In the genomic region with DNA sequence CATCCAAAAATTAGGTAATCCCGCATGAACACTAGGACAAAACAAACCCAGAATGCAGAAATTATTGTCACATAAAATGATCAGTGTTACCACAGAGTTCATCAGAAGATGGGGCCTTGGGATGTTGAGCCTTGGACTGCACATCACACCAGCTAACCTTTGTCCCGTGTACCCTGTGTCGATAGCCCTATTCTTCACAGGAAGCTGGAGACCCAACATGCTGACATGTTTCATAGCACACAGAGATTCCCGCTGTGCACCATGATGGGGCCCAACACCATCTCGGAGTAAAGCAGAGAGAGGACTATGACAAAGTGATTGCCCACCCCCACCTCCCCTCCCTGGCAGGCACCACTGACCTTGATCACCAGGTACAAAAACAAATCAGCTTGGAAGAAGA, we compare ENCODE assay signal across 1 cellular context.
TF ChIP-seq lines count a peak whose summit lies in the region.

No MANE protein-coding gene starts in this region.

TF ChIP-seq in HepG2, 621 proteins besides CTCF, POLR2A, EP300 and RAD21 (continued from another document and continues in another):
- TF ChIP-seq, protein P1, sequence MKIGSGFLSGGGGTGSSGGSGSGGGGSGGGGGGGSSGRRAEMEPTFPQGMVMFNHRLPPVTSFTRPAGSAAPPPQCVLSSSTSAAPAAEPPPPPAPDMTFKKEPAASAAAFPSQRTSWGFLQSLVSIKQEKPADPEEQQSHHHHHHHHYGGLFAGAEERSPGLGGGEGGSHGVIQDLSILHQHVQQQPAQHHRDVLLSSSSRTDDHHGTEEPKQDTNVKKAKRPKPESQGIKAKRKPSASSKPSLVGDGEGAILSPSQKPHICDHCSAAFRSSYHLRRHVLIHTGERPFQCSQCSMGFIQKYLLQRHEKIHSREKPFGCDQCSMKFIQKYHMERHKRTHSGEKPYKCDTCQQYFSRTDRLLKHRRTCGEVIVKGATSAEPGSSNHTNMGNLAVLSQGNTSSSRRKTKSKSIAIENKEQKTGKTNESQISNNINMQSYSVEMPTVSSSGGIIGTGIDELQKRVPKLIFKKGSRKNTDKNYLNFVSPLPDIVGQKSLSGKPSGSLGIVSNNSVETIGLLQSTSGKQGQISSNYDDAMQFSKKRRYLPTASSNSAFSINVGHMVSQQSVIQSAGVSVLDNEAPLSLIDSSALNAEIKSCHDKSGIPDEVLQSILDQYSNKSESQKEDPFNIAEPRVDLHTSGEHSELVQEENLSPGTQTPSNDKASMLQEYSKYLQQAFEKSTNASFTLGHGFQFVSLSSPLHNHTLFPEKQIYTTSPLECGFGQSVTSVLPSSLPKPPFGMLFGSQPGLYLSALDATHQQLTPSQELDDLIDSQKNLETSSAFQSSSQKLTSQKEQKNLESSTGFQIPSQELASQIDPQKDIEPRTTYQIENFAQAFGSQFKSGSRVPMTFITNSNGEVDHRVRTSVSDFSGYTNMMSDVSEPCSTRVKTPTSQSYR (CRISPR knock-in tag; IDR thresholded peaks at IDR 0.05; ENCODE audit: borderline replicate concordance) = 0 out of 2 replicates have a peak, but pooled peaks have one; percentile 23
- TF ChIP-seq HDAC2 (CRISPR knock-in tag; IDR thresholded peaks at IDR 0.05) (peak; percentile 21; the same call in 1 of the 2 replicates), FOXC1 (CRISPR knock-in tag; IDR thresholded peaks at IDR 0.05; ENCODE audit: borderline replicate concordance) (no peak), POGZ (CRISPR knock-in tag; IDR thresholded peaks at IDR 0.05) (0 out of 2 replicates have a peak, but pooled peaks have one; percentile 42), SOX5 (CRISPR knock-in tag; IDR thresholded peaks at IDR 0.05; ENCODE audit: borderline replicate concordance) (peak; percentile 54; the same call in 1 of the 2 replicates), RXRB (CRISPR knock-in tag; IDR thresholded peaks at IDR 0.05; ENCODE audit: borderline replicate concordance) (no peak), ELF3 (CRISPR knock-in tag; IDR thresholded peaks at IDR 0.05) (no peak), MED1 (CRISPR knock-in tag; IDR thresholded peaks at IDR 0.05) (peak; percentile 31; the same call in 1 of the 2 replicates), FOXO1 (CRISPR knock-in tag; IDR thresholded peaks at IDR 0.05) (peak; percentile 25; the same call in 1 of the 2 replicates), ZSCAN31 (CRISPR knock-in tag; IDR thresholded peaks at IDR 0.05; ENCODE audit: low read depth) (0 out of 2 replicates have a peak, but pooled peaks have one; percentile 14), NCOA2 (CRISPR knock-in tag; IDR thresholded peaks at IDR 0.05) (0 out of 2 replicates have a peak, but pooled peaks have one; percentile 23), ETV5 (CRISPR knock-in tag; IDR thresholded peaks at IDR 0.05; ENCODE audit: borderline replicate concordance) (peak; percentile 18; the same call in 1 of the 2 replicates), ZNF644 (CRISPR knock-in tag; IDR thresholded peaks at IDR 0.05; ENCODE audit: low read depth) (peak; percentile 39; the same call in 1 of the 2 replicates), AKAP8 (CRISPR knock-in tag; IDR thresholded peaks at IDR 0.05) (0 out of 2 replicates have a peak, but pooled peaks have one; percentile 39), ERF (CRISPR knock-in tag; IDR thresholded peaks at IDR 0.05) (0 out of 2 replicates have a peak, but pooled peaks have one; percentile 14), HOXA3 (CRISPR knock-in tag; IDR thresholded peaks at IDR 0.05) (peak; percentile 23; the same call in 1 of the 2 replicates), TARDBP (CRISPR knock-in tag; IDR thresholded peaks at IDR 0.05) (peak; percentile 33; the same call in 1 of the 2 replicates), ZMYM4 (CRISPR knock-in tag; IDR thresholded peaks at IDR 0.05) (0 out of 2 replicates have a peak, but pooled peaks have one; percentile 16), ZNF572 (CRISPR knock-in tag; IDR thresholded peaks at IDR 0.05) (no peak), TEAD3 (CRISPR knock-in tag; optimal IDR thresholded peaks at IDR 0.05; ENCODE audit: borderline replicate concordance) (peak; percentile 13), TBX2 (CRISPR knock-in tag; IDR thresholded peaks at IDR 0.05; ENCODE audit: borderline replicate concordance) (0 out of 2 replicates have a peak, but pooled peaks have one; percentile 36), SOX6 (IDR thresholded peaks at IDR 0.05) (no peak), SOX6 (CRISPR knock-in tag; IDR thresholded peaks at IDR 0.05) (0 out of 2 replicates have a peak, but pooled peaks have one; percentile 41)
- TF ChIP-seq, protein P2, sequence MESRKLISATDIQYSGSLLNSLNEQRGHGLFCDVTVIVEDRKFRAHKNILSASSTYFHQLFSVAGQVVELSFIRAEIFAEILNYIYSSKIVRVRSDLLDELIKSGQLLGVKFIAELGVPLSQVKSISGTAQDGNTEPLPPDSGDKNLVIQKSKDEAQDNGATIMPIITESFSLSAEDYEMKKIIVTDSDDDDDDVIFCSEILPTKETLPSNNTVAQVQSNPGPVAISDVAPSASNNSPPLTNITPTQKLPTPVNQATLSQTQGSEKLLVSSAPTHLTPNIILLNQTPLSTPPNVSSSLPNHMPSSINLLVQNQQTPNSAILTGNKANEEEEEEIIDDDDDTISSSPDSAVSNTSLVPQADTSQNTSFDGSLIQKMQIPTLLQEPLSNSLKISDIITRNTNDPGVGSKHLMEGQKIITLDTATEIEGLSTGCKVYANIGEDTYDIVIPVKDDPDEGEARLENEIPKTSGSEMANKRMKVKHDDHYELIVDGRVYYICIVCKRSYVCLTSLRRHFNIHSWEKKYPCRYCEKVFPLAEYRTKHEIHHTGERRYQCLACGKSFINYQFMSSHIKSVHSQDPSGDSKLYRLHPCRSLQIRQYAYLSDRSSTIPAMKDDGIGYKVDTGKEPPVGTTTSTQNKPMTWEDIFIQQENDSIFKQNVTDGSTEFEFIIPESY (CRISPR knock-in tag; IDR thresholded peaks at IDR 0.05) = peak; percentile 45; the same call in 1 of the 2 replicates
- TF ChIP-seq, protein P3, sequence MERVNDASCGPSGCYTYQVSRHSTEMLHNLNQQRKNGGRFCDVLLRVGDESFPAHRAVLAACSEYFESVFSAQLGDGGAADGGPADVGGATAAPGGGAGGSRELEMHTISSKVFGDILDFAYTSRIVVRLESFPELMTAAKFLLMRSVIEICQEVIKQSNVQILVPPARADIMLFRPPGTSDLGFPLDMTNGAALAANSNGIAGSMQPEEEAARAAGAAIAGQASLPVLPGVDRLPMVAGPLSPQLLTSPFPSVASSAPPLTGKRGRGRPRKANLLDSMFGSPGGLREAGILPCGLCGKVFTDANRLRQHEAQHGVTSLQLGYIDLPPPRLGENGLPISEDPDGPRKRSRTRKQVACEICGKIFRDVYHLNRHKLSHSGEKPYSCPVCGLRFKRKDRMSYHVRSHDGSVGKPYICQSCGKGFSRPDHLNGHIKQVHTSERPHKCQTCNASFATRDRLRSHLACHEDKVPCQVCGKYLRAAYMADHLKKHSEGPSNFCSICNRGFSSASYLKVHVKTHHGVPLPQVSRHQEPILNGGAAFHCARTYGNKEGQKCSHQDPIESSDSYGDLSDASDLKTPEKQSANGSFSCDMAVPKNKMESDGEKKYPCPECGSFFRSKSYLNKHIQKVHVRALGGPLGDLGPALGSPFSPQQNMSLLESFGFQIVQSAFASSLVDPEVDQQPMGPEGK (CRISPR knock-in tag; IDR thresholded peaks at IDR 0.05) = 0 out of 2 replicates have a peak, but pooled peaks have one; percentile 18
- TF ChIP-seq, protein P4, sequence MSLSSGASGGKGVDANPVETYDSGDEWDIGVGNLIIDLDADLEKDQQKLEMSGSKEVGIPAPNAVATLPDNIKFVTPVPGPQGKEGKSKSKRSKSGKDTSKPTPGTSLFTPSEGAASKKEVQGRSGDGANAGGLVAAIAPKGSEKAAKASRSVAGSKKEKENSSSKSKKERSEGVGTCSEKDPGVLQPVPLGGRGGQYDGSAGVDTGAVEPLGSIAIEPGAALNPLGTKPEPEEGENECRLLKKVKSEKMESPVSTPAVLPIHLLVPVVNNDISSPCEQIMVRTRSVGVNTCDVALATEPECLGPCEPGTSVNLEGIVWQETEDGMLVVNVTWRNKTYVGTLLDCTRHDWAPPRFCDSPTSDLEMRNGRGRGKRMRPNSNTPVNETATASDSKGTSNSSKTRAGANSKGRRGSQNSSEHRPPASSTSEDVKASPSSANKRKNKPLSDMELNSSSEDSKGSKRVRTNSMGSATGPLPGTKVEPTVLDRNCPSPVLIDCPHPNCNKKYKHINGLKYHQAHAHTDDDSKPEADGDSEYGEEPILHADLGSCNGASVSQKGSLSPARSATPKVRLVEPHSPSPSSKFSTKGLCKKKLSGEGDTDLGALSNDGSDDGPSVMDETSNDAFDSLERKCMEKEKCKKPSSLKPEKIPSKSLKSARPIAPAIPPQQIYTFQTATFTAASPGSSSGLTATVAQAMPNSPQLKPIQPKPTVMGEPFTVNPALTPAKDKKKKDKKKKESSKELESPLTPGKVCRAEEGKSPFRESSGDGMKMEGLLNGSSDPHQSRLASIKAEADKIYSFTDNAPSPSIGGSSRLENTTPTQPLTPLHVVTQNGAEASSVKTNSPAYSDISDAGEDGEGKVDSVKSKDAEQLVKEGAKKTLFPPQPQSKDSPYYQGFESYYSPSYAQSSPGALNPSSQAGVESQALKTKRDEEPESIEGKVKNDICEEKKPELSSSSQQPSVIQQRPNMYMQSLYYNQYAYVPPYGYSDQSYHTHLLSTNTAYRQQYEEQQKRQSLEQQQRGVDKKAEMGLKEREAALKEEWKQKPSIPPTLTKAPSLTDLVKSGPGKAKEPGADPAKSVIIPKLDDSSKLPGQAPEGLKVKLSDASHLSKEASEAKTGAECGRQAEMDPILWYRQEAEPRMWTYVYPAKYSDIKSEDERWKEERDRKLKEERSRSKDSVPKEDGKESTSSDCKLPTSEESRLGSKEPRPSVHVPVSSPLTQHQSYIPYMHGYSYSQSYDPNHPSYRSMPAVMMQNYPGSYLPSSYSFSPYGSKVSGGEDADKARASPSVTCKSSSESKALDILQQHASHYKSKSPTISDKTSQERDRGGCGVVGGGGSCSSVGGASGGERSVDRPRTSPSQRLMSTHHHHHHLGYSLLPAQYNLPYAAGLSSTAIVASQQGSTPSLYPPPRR (CRISPR knock-in tag; IDR thresholded peaks at IDR 0.05; ENCODE audit: borderline replicate concordance) = 0 out of 2 replicates have a peak, but pooled peaks have one; percentile 17
- TF ChIP-seq, protein P5, sequence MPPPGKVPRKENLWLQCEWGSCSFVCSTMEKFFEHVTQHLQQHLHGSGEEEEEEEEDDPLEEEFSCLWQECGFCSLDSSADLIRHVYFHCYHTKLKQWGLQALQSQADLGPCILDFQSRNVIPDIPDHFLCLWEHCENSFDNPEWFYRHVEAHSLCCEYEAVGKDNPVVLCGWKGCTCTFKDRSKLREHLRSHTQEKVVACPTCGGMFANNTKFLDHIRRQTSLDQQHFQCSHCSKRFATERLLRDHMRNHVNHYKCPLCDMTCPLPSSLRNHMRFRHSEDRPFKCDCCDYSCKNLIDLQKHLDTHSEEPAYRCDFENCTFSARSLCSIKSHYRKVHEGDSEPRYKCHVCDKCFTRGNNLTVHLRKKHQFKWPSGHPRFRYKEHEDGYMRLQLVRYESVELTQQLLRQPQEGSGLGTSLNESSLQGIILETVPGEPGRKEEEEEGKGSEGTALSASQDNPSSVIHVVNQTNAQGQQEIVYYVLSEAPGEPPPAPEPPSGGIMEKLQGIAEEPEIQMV (CRISPR knock-in tag; IDR thresholded peaks at IDR 0.05; ENCODE audit: low read depth) = no peak
- TF ChIP-seq, protein P6, sequence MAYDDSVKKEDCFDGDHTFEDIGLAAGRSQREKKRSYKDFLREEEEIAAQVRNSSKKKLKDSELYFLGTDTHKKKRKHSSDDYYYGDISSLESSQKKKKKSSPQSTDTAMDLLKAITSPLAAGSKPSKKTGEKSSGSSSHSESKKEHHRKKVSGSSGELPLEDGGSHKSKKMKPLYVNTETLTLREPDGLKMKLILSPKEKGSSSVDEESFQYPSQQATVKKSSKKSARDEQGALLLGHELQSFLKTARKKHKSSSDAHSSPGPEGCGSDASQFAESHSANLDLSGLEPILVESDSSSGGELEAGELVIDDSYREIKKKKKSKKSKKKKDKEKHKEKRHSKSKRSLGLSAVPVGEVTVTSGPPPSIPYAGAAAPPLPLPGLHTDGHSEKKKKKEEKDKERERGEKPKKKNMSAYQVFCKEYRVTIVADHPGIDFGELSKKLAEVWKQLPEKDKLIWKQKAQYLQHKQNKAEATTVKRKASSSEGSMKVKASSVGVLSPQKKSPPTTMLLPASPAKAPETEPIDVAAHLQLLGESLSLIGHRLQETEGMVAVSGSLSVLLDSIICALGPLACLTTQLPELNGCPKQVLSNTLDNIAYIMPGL (CRISPR knock-in tag; IDR thresholded peaks at IDR 0.05; ENCODE audit: borderline replicate concordance in 1 of 2, low read depth in 1 of 2) = no peak
- TF ChIP-seq, protein P7, sequence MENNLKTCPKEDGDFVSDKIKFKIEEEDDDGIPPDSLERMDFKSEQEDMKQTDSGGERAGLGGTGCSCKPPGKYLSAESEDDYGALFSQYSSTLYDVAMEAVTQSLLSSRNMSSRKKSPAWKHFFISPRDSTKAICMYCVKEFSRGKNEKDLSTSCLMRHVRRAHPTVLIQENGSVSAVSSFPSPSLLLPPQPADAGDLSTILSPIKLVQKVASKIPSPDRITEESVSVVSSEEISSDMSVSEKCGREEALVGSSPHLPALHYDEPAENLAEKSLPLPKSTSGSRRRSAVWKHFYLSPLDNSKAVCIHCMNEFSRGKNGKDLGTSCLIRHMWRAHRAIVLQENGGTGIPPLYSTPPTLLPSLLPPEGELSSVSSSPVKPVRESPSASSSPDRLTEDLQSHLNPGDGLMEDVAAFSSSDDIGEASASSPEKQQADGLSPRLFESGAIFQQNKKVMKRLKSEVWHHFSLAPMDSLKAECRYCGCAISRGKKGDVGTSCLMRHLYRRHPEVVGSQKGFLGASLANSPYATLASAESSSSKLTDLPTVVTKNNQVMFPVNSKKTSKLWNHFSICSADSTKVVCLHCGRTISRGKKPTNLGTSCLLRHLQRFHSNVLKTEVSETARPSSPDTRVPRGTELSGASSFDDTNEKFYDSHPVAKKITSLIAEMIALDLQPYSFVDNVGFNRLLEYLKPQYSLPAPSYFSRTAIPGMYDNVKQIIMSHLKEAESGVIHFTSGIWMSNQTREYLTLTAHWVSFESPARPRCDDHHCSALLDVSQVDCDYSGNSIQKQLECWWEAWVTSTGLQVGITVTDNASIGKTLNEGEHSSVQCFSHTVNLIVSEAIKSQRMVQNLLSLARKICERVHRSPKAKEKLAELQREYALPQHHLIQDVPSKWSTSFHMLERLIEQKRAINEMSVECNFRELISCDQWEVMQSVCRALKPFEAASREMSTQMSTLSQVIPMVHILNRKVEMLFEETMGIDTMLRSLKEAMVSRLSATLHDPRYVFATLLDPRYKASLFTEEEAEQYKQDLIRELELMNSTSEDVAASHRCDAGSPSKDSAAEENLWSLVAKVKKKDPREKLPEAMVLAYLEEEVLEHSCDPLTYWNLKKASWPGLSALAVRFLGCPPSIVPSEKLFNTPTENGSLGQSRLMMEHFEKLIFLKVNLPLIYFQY (CRISPR knock-in tag; IDR thresholded peaks at IDR 0.05; ENCODE audit: borderline replicate concordance) = 0 out of 2 replicates have a peak, but pooled peaks have one; percentile 24
